ENCODE assay signal across 1 cellular context in the genomic region with DNA sequence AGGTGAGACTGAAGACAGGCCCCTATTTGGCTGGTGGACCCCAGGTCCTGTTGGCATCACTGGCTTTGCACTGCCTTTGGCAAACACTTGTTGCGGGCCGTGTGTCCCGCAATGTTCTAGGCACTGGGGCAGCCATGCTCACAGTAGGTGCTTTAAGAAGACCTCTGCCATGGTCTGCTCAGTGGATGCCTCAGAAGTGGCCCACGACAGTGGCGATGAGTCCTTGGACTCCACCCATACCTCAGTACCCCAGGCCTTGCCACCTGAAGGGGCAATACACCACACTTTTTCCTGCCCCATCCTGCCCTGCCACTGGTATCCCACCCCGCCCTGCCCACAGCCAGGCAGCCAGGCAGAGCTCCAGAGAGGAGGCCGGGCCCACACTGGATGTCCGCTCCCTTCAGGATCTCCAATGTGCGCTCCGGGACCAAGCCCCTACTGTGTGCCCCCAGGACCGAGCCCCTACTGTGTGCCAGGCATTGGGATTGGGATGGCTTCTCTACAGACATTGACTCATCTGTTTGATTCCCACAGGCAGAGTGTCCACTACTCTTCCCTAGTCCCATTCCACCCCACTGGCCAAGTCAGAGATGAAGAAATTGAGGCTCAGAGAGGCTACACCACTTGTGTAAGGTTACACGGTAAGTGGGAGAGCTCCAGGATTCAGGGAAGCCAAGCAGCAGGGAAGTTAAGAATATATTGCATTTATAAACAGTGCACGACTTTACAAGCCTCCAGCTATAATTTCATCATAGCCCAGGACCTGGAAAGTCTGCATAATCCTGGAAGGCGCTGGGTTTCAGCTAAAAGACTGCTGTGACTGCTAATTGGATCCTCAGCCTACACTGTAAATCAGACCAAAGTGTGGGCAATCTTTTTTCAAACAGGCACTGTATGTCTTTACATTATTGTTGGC.
TF ChIP-seq lines count a peak whose summit lies in the region.

No MANE protein-coding gene starts in this region.

TF ChIP-seq in HepG2, 621 proteins besides CTCF, POLR2A, EP300 and RAD21:
- TF ChIP-seq TRIM24 (CRISPR knock-in tag; IDR thresholded peaks at IDR 0.05), result no peak
- TF ChIP-seq, protein P1, sequence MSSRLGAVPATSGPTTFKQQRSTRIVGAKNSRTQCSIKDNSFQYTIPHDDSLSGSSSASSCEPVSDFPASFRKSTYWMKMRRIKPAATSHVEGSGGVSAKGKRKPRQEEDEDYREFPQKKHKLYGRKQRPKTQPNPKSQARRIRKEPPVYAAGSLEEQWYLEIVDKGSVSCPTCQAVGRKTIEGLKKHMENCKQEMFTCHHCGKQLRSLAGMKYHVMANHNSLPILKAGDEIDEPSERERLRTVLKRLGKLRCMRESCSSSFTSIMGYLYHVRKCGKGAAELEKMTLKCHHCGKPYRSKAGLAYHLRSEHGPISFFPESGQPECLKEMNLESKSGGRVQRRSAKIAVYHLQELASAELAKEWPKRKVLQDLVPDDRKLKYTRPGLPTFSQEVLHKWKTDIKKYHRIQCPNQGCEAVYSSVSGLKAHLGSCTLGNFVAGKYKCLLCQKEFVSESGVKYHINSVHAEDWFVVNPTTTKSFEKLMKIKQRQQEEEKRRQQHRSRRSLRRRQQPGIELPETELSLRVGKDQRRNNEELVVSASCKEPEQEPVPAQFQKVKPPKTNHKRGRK (CRISPR knock-in tag; IDR thresholded peaks at IDR 0.05), result no peak
- TF ChIP-seq ZNF709 (CRISPR knock-in tag; IDR thresholded peaks at IDR 0.05), result no peak
- no peak for TF ChIP-seq ZNF264 (CRISPR knock-in tag; IDR thresholded peaks at IDR 0.05)
- no peak for TF ChIP-seq RFXAP (CRISPR knock-in tag; IDR thresholded peaks at IDR 0.05; ENCODE audit: borderline replicate concordance)
- TF ChIP-seq NCOR1 (IDR thresholded peaks at IDR 0.05; ENCODE audit: borderline replicate concordance, low read length), result no peak
- no peak for TF ChIP-seq ZNF713 (CRISPR knock-in tag; IDR thresholded peaks at IDR 0.05)
- no peak for TF ChIP-seq GTF2F1 (IDR thresholded peaks at IDR 0.05; ENCODE audit: low read length)
- TF ChIP-seq, protein P2, sequence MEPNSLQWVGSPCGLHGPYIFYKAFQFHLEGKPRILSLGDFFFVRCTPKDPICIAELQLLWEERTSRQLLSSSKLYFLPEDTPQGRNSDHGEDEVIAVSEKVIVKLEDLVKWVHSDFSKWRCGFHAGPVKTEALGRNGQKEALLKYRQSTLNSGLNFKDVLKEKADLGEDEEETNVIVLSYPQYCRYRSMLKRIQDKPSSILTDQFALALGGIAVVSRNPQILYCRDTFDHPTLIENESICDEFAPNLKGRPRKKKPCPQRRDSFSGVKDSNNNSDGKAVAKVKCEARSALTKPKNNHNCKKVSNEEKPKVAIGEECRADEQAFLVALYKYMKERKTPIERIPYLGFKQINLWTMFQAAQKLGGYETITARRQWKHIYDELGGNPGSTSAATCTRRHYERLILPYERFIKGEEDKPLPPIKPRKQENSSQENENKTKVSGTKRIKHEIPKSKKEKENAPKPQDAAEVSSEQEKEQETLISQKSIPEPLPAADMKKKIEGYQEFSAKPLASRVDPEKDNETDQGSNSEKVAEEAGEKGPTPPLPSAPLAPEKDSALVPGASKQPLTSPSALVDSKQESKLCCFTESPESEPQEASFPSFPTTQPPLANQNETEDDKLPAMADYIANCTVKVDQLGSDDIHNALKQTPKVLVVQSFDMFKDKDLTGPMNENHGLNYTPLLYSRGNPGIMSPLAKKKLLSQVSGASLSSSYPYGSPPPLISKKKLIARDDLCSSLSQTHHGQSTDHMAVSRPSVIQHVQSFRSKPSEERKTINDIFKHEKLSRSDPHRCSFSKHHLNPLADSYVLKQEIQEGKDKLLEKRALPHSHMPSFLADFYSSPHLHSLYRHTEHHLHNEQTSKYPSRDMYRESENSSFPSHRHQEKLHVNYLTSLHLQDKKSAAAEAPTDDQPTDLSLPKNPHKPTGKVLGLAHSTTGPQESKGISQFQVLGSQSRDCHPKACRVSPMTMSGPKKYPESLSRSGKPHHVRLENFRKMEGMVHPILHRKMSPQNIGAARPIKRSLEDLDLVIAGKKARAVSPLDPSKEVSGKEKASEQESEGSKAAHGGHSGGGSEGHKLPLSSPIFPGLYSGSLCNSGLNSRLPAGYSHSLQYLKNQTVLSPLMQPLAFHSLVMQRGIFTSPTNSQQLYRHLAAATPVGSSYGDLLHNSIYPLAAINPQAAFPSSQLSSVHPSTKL (CRISPR knock-in tag; IDR thresholded peaks at IDR 0.05), result no peak
